19 cellular contexts compared by ENCODE assay signal in the genomic region with DNA sequence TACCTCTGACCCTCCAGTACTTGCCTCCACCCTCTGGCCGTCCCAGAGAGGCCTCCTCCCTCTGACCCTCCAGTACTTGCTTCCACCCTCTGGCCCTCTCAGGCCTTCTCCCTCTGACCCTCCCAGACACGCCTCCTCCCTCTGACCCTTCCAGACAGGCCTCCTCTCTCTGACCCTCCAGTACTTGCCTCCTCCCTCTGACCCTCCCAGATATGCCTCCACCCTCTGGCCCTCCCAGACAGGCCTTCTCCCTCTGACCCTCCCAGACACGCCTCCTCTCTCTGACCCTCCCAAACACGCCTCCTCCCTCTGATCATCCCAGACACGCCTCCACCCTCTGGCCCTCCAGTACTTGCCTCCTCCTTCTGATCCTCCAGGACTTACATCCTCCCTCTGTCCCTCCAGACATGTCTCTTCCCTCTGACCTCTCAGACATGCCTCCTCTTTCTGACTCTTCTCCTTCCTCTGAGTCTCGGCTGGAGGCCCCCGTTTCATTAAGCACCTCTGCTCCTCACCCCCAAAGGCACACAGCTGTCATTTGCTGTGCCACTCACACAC.
DNase-seq lines count a peak whose midpoint lies in the region; ATAC-seq, FAIRE-seq and TF ChIP-seq lines count a peak whose summit lies in the region.
"Had no signal": no experiment of that assay in that cellular context is flagged by ENCODE, and none has a peak within 500 bp of the region (broad histone marks: within the 10 kb centered on the region; RNA-seq: fewer than 3 reads in every experiment).

No MANE protein-coding gene starts in this region.

- in situ Hi-C loops in HepG2 (cut with HindIII; ENCODE audit: extremely low pct_ligation_motif_present, low pct_unique_long_range_greater_than_20kb): loop anchor here (5.0 kb wide), 1 partner anchor 270 kb away; no protein-coding TSS in a partner anchor
- in situ Hi-C loops in K562 (cut with MboI): no loop called here
- in situ Hi-C loops in HAP-1 (cut with MboI; ENCODE audit: low sequenced_read_pairs): loop anchor here (10.0 kb wide), 1 partner anchor 362 kb away; no protein-coding TSS in a partner anchor

- TF ChIP-seq RAD21 in HepG2 (CRISPR knock-in tag; IDR thresholded peaks at IDR 0.05) (no peak), K562 (CRISPR knock-in tag; conservative IDR thresholded peaks at IDR 0.05 in 1 of 2, IDR thresholded peaks at IDR 0.05 in 1 of 2) (no peak)

- no peaks in the 10 kb centered on the region for H3K36me3 Mint-ChIP-seq in stimulated activated naive B cell treated with anti-CD40 and anti-IgM and Interleukin-4, amounts not matched to agents 10 μg/mL and 1 μg/mL and 100 μg/mL, for 72 hours
- H3K36me3 Mint-ChIP-seq: CD4-positive, alpha-beta memory T cell had no signal

- TF ChIP-seq POLR2A in HepG2 (IDR thresholded peaks at IDR 0.05; ENCODE audit: insufficient read depth in 1 of 2, low read depth in 2 of 2, low read length in 2 of 2): no peak
- no peak for TF ChIP-seq POLR2A in right lobe of liver (IDR thresholded peaks at IDR 0.05)
- TF ChIP-seq POLR2A in K562 (conservative IDR thresholded peaks at IDR 0.05): no peak

- no peak for TF ChIP-seq EP300 in HepG2 (IDR thresholded peaks at IDR 0.05; ENCODE audit: low read depth in 2 of 2, low read length in 2 of 2)
- TF ChIP-seq EP300 in HepG2 (CRISPR knock-in tag; IDR thresholded peaks at IDR 0.05; ENCODE audit: borderline replicate concordance): no peak
- no peak for TF ChIP-seq EP300 in K562 (IDR thresholded peaks at IDR 0.05; ENCODE audit: low read length)

- BruUV-seq in HepG2 (replicated peaks; lab: Mats Ljungman, UMichigan) (no TSS peak), K562 (replicated peaks; lab: Mats Ljungman, UMichigan) (no TSS peak)

- H3K4me1 ChIP-seq in HepG2 (ENCODE audit: insufficient read depth, low read length) (no peaks in the 10 kb centered on the region), right lobe of liver (no peaks in the 10 kb centered on the region), K562 (replicated peaks in 1 of 2; ENCODE audit: control insufficient read depth in 2 of 2, insufficient read depth in 2 of 2, low read length in 2 of 2) (no peaks in the 10 kb centered on the region), HAP-1 (no peaks in the 10 kb centered on the region)

- peaks cover 0 to 7% of the 10 kb centered on the region in 2 donors for H3K9me3 Mint-ChIP-seq in stimulated activated naive B cell treated with anti-CD40 and anti-IgM and Interleukin-4, amounts not matched to agents 10 μg/mL and 1 μg/mL and 100 μg/mL, for 72 hours
- H3K9me3 Mint-ChIP-seq: GM23338, H9 had no signal

- ATAC-seq in HepG2 (no peak), right lobe of liver (no peak), K562 (no peak)
- no peak for ATAC-seq in stimulated activated naive B cell treated with anti-CD40 and anti-IgM and Interleukin-4, amounts not matched to agents 10 μg/mL and 1 μg/mL and 100 μg/mL, for 72 hours (replicated peaks)

- no peaks in the 10 kb centered on the region for H3K9me1 ChIP-seq in K562 (ENCODE audit: control insufficient read depth, insufficient read depth, low read length)

- H3K27me3 ChIP-seq in HepG2 (ENCODE audit: control insufficient read depth in 1 of 2, insufficient read depth in 2 of 2, low read length in 2 of 2): peaks cover 0 to 7% of the 10 kb centered on the region in 2 experiments; a peak in 1 of 5 replicates
- H3K27me3 ChIP-seq in right lobe of liver: no peaks in the 10 kb centered on the region
- peaks cover 8 to 28% of the 10 kb centered on the region in 2 experiments; a peak in 4 of 5 replicates for H3K27me3 ChIP-seq in K562 (ENCODE audit: control insufficient read depth in 2 of 2, insufficient read depth in 2 of 2, low read length in 2 of 2)
- no peaks in the 10 kb centered on the region for H3K27me3 ChIP-seq in HAP-1 (ENCODE audit: low read depth)

- H3K79me2 ChIP-seq in HepG2 (ENCODE audit: insufficient read depth, low read length) (no peaks in the 10 kb centered on the region), K562 (ENCODE audit: control insufficient read depth, insufficient read depth, low read length) (no peaks in the 10 kb centered on the region)

- H3K27ac ChIP-seq in HepG2 (ENCODE audit: extremely low read length, insufficient read depth, low read length) (no peak overlapping the region), right lobe of liver (no peak overlapping the region), K562 (ENCODE audit: extremely low read depth, low read depth, low read length) (no peak overlapping the region)
- H3K27ac ChIP-seq: 22Rv1 had no signal

- H3K4me3 Mint-ChIP-seq in stimulated activated naive B cell treated with anti-CD40 and anti-IgM and Interleukin-4, amounts not matched to agents 10 μg/mL and 1 μg/mL and 100 μg/mL, for 72 hours: no peak overlapping the region
- H3K4me3 Mint-ChIP-seq: CD4-positive, alpha-beta memory T cell; GM23338; H9 had no signal

- H3K9me3 ChIP-seq in HepG2 (ENCODE audit: low read length) (no peaks in the 10 kb centered on the region), right lobe of liver (no peaks in the 10 kb centered on the region), K562 (replicated peaks; ENCODE audit: control insufficient read depth, insufficient read depth, low read depth, low read length) (no peaks in the 10 kb centered on the region), HAP-1 (no peaks in the 10 kb centered on the region)

- H3K4me3 ChIP-seq in HepG2 (replicated peaks in 1 of 3; ENCODE audit: insufficient read depth in 1 of 3, low read depth in 2 of 3, low read length in 3 of 3): no peak overlapping the region
- no peak overlapping the region for H3K4me3 ChIP-seq in right lobe of liver
- no peak overlapping the region for H3K4me3 ChIP-seq in K562
- no peak overlapping the region for H3K4me3 ChIP-seq in HAP-1
- H3K4me3 ChIP-seq: GM23338 had no signal

- H3K4me1 Mint-ChIP-seq in stimulated activated naive B cell treated with anti-CD40 and anti-IgM and Interleukin-4, amounts not matched to agents 10 μg/mL and 1 μg/mL and 100 μg/mL, for 72 hours: no peaks in the 10 kb centered on the region
- H3K4me1 Mint-ChIP-seq: CD4-positive, alpha-beta memory T cell had no signal

- FAIRE-seq in HepG2 (lab: Jason Lieb, UNC) (no peak), K562 (lab: Jason Lieb, UNC) (no peak)
- FAIRE-seq: A204.1, GM12891, GM18507 had no signal

- CTCF ChIA-PET in HepG2 (lab: Yijun Ruan, JAX; ENCODE audit: low intra/inter-chr PET ratio, low total read pairs) (no interaction called here), K562 (lab: Yijun Ruan, JAX; ENCODE audit: low intra/inter-chr PET ratio) (interaction anchor here (0.6 kb wide), 1 partner anchor 185 kb away, joined by 3 read pairs; no protein-coding TSS in a partner anchor)

- H3K27me3 Mint-ChIP-seq in stimulated activated naive B cell treated with anti-CD40 and anti-IgM and Interleukin-4, amounts not matched to agents 10 μg/mL and 1 μg/mL and 100 μg/mL, for 72 hours: peaks cover 0 to 11% of the 10 kb centered on the region in 2 donors

- intact Hi-C loops in HepG2 (cut with micrococcal nuclease; ENCODE audit: unreplicated experiment) (loop anchor here (5.0 kb wide), 1 partner anchor 360 kb away; no protein-coding TSS in a partner anchor), right lobe of liver (cut with DNase I) (no loop called here), K562 (cut with micrococcal nuclease) (loop anchor here (5.0 kb wide), 2 partner anchors 275 to 360 kb away; no protein-coding TSS in a partner anchor)

- no peak for TF ChIP-seq CTCF in HepG2 (CRISPR knock-in tag; IDR thresholded peaks at IDR 0.05)
- no peak for TF ChIP-seq CTCF in right lobe of liver (IDR thresholded peaks at IDR 0.05)
- TF ChIP-seq CTCF in K562 (IDR thresholded peaks at IDR 0.05 in 2 of 3, conservative IDR thresholded peaks at IDR 0.05 in 1 of 3; ENCODE audit: insufficient read depth in 2 of 3, low read depth in 1 of 3, low read length in 3 of 3): no peak

- H2AFZ ChIP-seq in HepG2 (ENCODE audit: low read length): no peak overlapping the region
- H2AFZ ChIP-seq in K562 (ENCODE audit: low read depth, low read length): no peak overlapping the region
- H2AFZ ChIP-seq: GM23338 had no signal

- peak overlapping the region; percentile 47 for H3K27ac Mint-ChIP-seq in stimulated activated naive B cell treated with anti-CD40 and anti-IgM and Interleukin-4, amounts not matched to agents 10 μg/mL and 1 μg/mL and 100 μg/mL, for 72 hours
- H3K27ac Mint-ChIP-seq: GM23338 had no signal

- no peak for DNase-seq in HepG2 (ENCODE audit: low spot score)
- no peak for DNase-seq in right lobe of liver
- no peak for DNase-seq in K562 (ENCODE audit: extremely low read depth in 1 of 4, low spot score in 3 of 4)
- DNase-seq in stimulated activated naive B cell treated with anti-CD40 and anti-IgM and Interleukin-4, amounts not matched to agents 10 μg/mL and 1 μg/mL and 100 μg/mL, for 72 hours: no peak
- no peak for DNase-seq in MV-4-11 (lab: John Stamatoyannopoulos, UW)
- DNase-seq in HAP-1 (ENCODE audit: low spot score in 2 of 2): no peak
- DNase-seq: C1 segment of cervical spinal cord; Calu3; CD4-positive, alpha-beta memory T cell; COR-L47; DMS53; DMS79 treated with DMSO at 0.1 percent for 48 hours; GF-D8; H9 had no signal

- WGBS in HepG2 (ENCODE audit: low lambda C conversion rate): 4% methylated on average over 7 of the region's 7 CpGs
- WGBS in right lobe of liver (ENCODE audit: insufficient coverage, low coverage, low lambda C conversion rate, missing lambda C conversion rate): 79% methylated on average over 7 of the region's 7 CpGs
- WGBS in K562 (ENCODE audit: insufficient coverage, low coverage, missing lambda C conversion rate): 6% methylated on average over 6 of the region's 7 CpGs

- H3K4me2 ChIP-seq in HepG2 (ENCODE audit: low read depth, low read length) (no peak overlapping the region), K562 (ENCODE audit: insufficient read depth, low read length) (no peak overlapping the region)
- H3K4me2 ChIP-seq: GM23338 had no signal

- no peaks in the 10 kb centered on the region for H3K36me3 ChIP-seq in HepG2 (replicated peaks in 1 of 2; ENCODE audit: control insufficient read depth in 1 of 2, insufficient read depth in 2 of 2, low read length in 2 of 2)
- peaks cover 0 to 1% (median 0%) of the 10 kb centered on the region in 4 donors for H3K36me3 ChIP-seq in right lobe of liver
- H3K36me3 ChIP-seq in K562 (ENCODE audit: control insufficient read depth, insufficient read depth, low read length): no peaks in the 10 kb centered on the region
- H3K36me3 ChIP-seq in HAP-1 (replicated peaks): no peaks in the 10 kb centered on the region

- H4K20me1 ChIP-seq in HepG2 (ENCODE audit: insufficient read depth, low read length): no peaks in the 10 kb centered on the region
- no peaks in the 10 kb centered on the region for H4K20me1 ChIP-seq in K562 (replicated peaks; ENCODE audit: control insufficient read depth, insufficient read depth, low read length)

- no peak overlapping the region for H3K9ac ChIP-seq in HepG2 (ENCODE audit: insufficient read depth, low read depth, low read length)
- H3K9ac ChIP-seq in K562 (ENCODE audit: insufficient read depth in 1 of 2, low read depth in 2 of 2, low read length in 2 of 2): no peak overlapping the region

- POLR2A ChIA-PET in HepG2 (lab: Yijun Ruan, JAX): no interaction called here
- POLR2A ChIA-PET in K562 (lab: Yijun Ruan, JAX): interaction anchor here (0.6 kb wide), 1 partner anchor 362 kb away, joined by 3 read pairs; no protein-coding TSS in a partner anchor

TF ChIP-seq in HepG2, 621 proteins besides CTCF, POLR2A, EP300 and RAD21 (continues in another document):
- no peak for TF ChIP-seq ZFP36L1 (CRISPR knock-in tag; IDR thresholded peaks at IDR 0.05)

TF ChIP-seq in K562, 482 proteins besides CTCF, POLR2A, EP300 and RAD21 (continues in another document):
- no peak for TF ChIP-seq ZNF79 (CRISPR knock-in tag; IDR thresholded peaks at IDR 0.05; ENCODE audit: low read depth)

Comparison
In these comparisons a context has a peak if more than half of its experiments do, and no peak if none do; other contexts are left out.
1. intact Hi-C loops: an anchor here in HepG2 (5.0 kb wide) and K562 (5.0 kb wide); none called in right lobe of liver.
2. Of the 241 proteins assayed by ChIP-seq in both HepG2 and K562: peak only in HepG2: none; only in K562: ARHGAP35 and ZFP36; in both: none; in neither: 239.